29 cellular contexts compared by ENCODE assay signal in the genomic region with DNA sequence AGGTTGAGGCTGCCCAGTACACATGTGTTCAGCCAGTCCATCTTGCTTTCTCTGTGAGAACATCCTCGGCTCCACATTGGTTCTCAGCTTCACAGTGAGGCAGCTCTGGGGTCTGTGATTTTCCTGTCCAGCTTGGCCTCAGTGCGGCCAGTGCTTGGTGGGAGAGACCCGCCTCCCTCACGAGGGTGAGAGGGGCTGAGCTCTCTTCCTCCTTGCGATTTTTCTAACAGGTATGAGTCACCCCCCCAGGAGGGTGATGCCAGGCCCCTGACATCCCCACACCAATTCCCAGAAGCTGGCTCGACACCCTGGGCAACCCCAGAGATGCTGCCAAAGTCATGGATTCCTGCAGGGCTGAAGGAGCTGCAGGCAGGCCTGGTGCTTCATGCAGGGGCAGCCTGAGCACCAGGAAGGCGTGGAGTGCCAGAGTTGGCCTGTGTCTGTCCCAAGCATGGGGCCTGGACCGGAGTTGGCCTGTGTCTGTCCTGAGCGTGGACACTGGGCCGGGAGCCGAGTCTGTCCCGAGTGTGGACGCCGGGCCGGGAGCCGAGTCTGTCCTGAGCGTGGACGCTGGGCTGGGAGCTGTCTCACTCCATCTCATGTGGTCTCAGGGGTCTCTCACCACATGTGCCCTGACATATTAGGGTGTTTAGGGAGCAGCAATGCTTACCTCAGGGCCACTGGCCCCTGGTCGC.
"Had no signal": no experiment of that assay in that cellular context is flagged by ENCODE, and none has a peak within 500 bp of the region (broad histone marks: within the 10 kb centered on the region; RNA-seq: fewer than 3 reads in every experiment).

No MANE protein-coding gene starts in this region.

- H3K9me3 Mint-ChIP-seq: activated B cell treated with CpG ODN at 0.5 μM for 24 hours; activated CD4-positive, alpha-beta memory T cell treated with anti-CD3 and anti-CD28 coated beads for 36 hours; activated T-helper 1 cell treated with anti-CD3 and anti-CD28 coated beads, Interleukin-12 subunit alpha, Interleukin-12 subunit beta, Interleukin-2, Interleukin-4 antibody, amounts not matched to agents 30 ng/mL and 10 ng/mL and 1 ng/mL, durations not matched to agents 14 hours and 24 hours and 36 hours; activated T-helper 2 cell treated with anti-CD3 and anti-CD28 coated beads, Interferon-gamma antibody, Interleukin-2, Interleukin-4, amounts not matched to agents 10 μg/mL and 5 μg/mL and 100 μg/mL, durations not matched to agents 14 hours and 24 hours and 36 hours; central memory CD8-positive, alpha-beta T cell; dendritic cell treated with granulocyte-macrophage colony-stimulating factor and Interleukin-4, amounts not matched to agents 40 ng/mL and 50 ng/mL, for 4 days; endodermal cell; T-helper 2 cell treated with Interferon-gamma antibody and Interleukin-4, amounts not matched to agents 5 μg/mL and 100 μg/mL, for 36 hours had no signal

- H3K27ac Mint-ChIP-seq: activated B cell treated with CpG ODN at 0.5 μM for 24 hours; activated CD4-positive, alpha-beta memory T cell treated with anti-CD3 and anti-CD28 coated beads for 36 hours; activated CD8-positive, alpha-beta memory T cell treated with anti-CD3 and anti-CD28 coated beads, Interleukin-2, amount 10 ng/mL, durations not matched to agents 7 days and 5 days; activated CD8-positive, alpha-beta T cell treated with anti-CD3 and anti-CD28 coated beads, Interleukin-2, amount 10 ng/mL, durations not matched to agents 7 days and 5 days; activated naive CD8-positive, alpha-beta T cell; activated T-helper 1 cell treated with anti-CD3 and anti-CD28 coated beads, Interleukin-12 subunit alpha, Interleukin-12 subunit beta, Interleukin-2, Interleukin-4 antibody, amounts not matched to agents 30 ng/mL and 10 ng/mL and 1 ng/mL, durations not matched to agents 14 hours and 24 hours and 36 hours; activated T-helper 2 cell treated with anti-CD3 and anti-CD28 coated beads, Interferon-gamma antibody, Interleukin-2, Interleukin-4, amounts not matched to agents 10 μg/mL and 5 μg/mL and 100 μg/mL, durations not matched to agents 14 hours and 24 hours and 36 hours; dendritic cell treated with granulocyte-macrophage colony-stimulating factor and Interleukin-4, amounts not matched to agents 40 ng/mL and 50 ng/mL, for 4 days; endodermal cell; T-helper 17 cell; T-helper 2 cell treated with Interferon-gamma antibody and Interleukin-4, amounts not matched to agents 5 μg/mL and 100 μg/mL, for 36 hours had no signal

- H3K4me1 Mint-ChIP-seq: activated B cell treated with CpG ODN at 0.5 μM for 24 hours; activated CD8-positive, alpha-beta memory T cell treated with anti-CD3 and anti-CD28 coated beads, Interleukin-2, amount 10 ng/mL, durations not matched to agents 7 days and 5 days; central memory CD8-positive, alpha-beta T cell; endodermal cell; T-helper 17 cell had no signal

- H3K27me3 ChIP-seq: brain microvascular endothelial cell had no signal

- H3K36me3 ChIP-seq: brain microvascular endothelial cell, WERI-Rb-1 had no signal

- H3K4me3 ChIP-seq: coronary artery, dorsolateral prefrontal cortex had no signal

- H3K4me3 Mint-ChIP-seq: activated B cell treated with CpG ODN at 0.5 μM for 24 hours; activated CD4-positive, alpha-beta memory T cell treated with anti-CD3 and anti-CD28 coated beads for 36 hours; activated CD8-positive, alpha-beta memory T cell treated with anti-CD3 and anti-CD28 coated beads, Interleukin-2, amount 10 ng/mL, durations not matched to agents 7 days and 5 days; activated CD8-positive, alpha-beta T cell treated with anti-CD3 and anti-CD28 coated beads, Interleukin-2, amount 10 ng/mL, durations not matched to agents 7 days and 5 days; activated naive CD8-positive, alpha-beta T cell; activated T-helper 1 cell treated with anti-CD3 and anti-CD28 coated beads, Interleukin-12 subunit alpha, Interleukin-12 subunit beta, Interleukin-2, Interleukin-4 antibody, amounts not matched to agents 30 ng/mL and 10 ng/mL and 1 ng/mL, durations not matched to agents 14 hours and 24 hours and 36 hours; central memory CD8-positive, alpha-beta T cell; dendritic cell treated with granulocyte-macrophage colony-stimulating factor and Interleukin-4, amounts not matched to agents 40 ng/mL and 50 ng/mL, for 4 days; endodermal cell; T-helper 17 cell; T-helper 2 cell treated with Interferon-gamma antibody and Interleukin-4, amounts not matched to agents 5 μg/mL and 100 μg/mL, for 36 hours had no signal

- DNase-seq: activated B cell treated with CpG ODN at 0.5 μM for 24 hours; activated CD4-positive, alpha-beta memory T cell treated with anti-CD3 and anti-CD28 coated beads for 36 hours; activated CD4-positive, alpha-beta T cell treated with anti-CD3 and anti-CD28 coated beads for 48 hours; activated CD8-positive, alpha-beta memory T cell treated with anti-CD3 and anti-CD28 coated beads, Interleukin-2, amount 10 ng/mL, durations not matched to agents 7 days and 5 days; activated CD8-positive, alpha-beta memory T cell treated with anti-CD3 and anti-CD28 coated beads, Interleukin-2, amount 50 U/mL, for 4 hours; activated CD8-positive, alpha-beta T cell treated with anti-CD3 and anti-CD28 coated beads, Interleukin-2, amount 10 ng/mL, durations not matched to agents 7 days and 5 days; activated gamma-delta T cell treated with Interleukin-2 at 50 U/mL for 16 hours; activated naive CD4-positive, alpha-beta T cell treated with anti-CD3 and anti-CD28 coated beads, Interleukin-2, amount 50 U/mL, for 16 hours; activated naive CD4-positive, alpha-beta T cell treated with Interleukin-2 at 50 U/mL for 16 hours; activated T-cell treated with anti-CD3 and anti-CD28 coated beads, Interleukin-2, amount 50 U/mL, for 1 hour; activated T-cell treated with anti-CD3 and anti-CD28 coated beads, Interleukin-2, amount 50 U/mL, for 48 hours; amniotic stem cell; anterior cingulate cortex; brain microvascular endothelial cell; dorsolateral prefrontal cortex; effector memory CD4-positive, alpha-beta T cell; foreskin fibroblast; T-helper 1 cell; T-helper 17 cell; T1000; WERI-Rb-1 had no signal

- H3K27ac ChIP-seq: brain microvascular endothelial cell, coronary artery, dorsolateral prefrontal cortex, WERI-Rb-1 had no signal

- H3K27me3 Mint-ChIP-seq: activated B cell treated with CpG ODN at 0.5 μM for 24 hours; activated CD4-positive, alpha-beta memory T cell treated with anti-CD3 and anti-CD28 coated beads for 36 hours; activated CD8-positive, alpha-beta memory T cell treated with anti-CD3 and anti-CD28 coated beads, Interleukin-2, amount 10 ng/mL, durations not matched to agents 7 days and 5 days; activated naive CD8-positive, alpha-beta T cell; central memory CD8-positive, alpha-beta T cell; dendritic cell treated with granulocyte-macrophage colony-stimulating factor and Interleukin-4, amounts not matched to agents 40 ng/mL and 50 ng/mL, for 4 days had no signal

- H3K36me3 Mint-ChIP-seq: activated CD4-positive, alpha-beta memory T cell treated with anti-CD3 and anti-CD28 coated beads for 36 hours; activated CD8-positive, alpha-beta memory T cell treated with anti-CD3 and anti-CD28 coated beads, Interleukin-2, amount 10 ng/mL, durations not matched to agents 7 days and 5 days; activated naive CD8-positive, alpha-beta T cell had no signal
